2 cellular contexts compared by ENCODE assay signal in the genomic region with DNA sequence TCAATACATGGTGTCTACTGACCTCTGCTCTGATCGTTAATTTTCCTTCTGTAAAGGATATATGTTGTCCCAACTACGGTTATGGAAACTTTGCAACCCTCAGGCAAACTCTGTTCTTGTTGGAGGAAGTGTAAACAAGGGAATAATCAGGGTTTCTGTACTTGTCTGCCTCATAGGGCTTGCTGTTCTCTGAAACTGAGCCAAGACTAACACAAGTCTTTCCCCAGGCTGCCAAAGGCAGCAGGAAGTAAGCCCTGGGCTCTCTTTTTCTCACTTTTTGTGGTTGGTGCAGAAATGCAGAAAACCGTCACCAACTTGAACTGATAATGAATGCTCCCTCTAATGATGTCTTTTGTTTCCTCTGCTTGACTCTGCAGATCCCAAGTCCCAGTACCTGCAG.
TF ChIP-seq lines count a peak whose summit lies in the region.

No MANE protein-coding gene starts in this region.

TF ChIP-seq in endothelial cell of umbilical vein, 7 proteins besides CTCF, POLR2A, EP300 and RAD21:
- TF ChIP-seq MAX (IDR thresholded peaks at IDR 0.05; ENCODE audit: insufficient read depth, insufficient read length) (no peak), JUN (IDR thresholded peaks at IDR 0.05; ENCODE audit: borderline replicate concordance, insufficient read depth, insufficient read length, low read depth) (no peak), GATA2 (IDR thresholded peaks at IDR 0.05; ENCODE audit: insufficient read depth, insufficient read length, low read depth, low read length) (peak; percentile 17), MYC (IDR thresholded peaks at IDR 0.05; ENCODE audit: low read depth, low read length) (no peak), POLR2AphosphoS5 (IDR thresholded peaks at IDR 0.05; ENCODE audit: insufficient read depth, low read depth, low read length) (peak; percentile 43), FOS (IDR thresholded peaks at IDR 0.05; ENCODE audit: borderline replicate concordance, insufficient read depth, low read length) (no peak), EZH2 (IDR thresholded peaks at IDR 0.05; ENCODE audit: borderline replicate concordance, low read depth, low read length, severe bottlenecking) (no peak)

TF ChIP-seq in HepG2, 621 proteins besides CTCF, POLR2A, EP300 and RAD21:
- TF ChIP-seq ZNF7 (CRISPR knock-in tag; IDR thresholded peaks at IDR 0.05) (peak; percentile 66; the same call in 1 of the 2 replicates), JDP2 (CRISPR knock-in tag; IDR thresholded peaks at IDR 0.05; ENCODE audit: borderline replicate concordance) (no peak)
